ENCODE assay signal across 24 cellular contexts in the genomic region with DNA sequence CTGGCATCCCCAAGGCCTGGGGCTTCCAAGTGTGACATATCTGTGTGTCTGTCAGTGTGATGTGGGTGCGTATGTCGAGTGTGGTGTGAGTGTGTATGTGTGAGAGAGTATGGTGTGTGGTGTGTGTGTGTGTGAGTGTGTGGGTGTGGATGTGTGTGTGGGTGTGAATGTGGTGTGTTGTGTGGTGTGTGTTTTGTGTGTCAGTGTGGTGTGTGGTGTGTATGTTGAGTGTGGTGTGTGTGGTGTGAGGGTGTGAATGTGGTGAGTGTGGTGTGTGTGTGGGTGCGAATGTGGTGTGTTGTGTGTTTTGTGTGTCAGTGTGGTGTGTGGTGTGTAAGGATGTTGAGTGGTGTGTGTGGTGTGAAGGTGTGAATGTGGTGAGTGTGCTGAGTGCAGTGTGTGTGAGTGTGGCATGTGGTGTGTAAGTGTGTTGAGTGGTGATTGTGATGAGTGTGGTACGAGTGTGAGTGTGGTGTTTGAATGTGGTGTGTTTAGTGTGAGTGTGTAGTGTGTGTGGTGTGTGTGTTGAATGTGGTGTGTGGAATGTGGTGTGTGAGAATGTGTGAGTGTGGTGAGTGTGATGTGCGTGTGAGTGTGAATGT.
"Had no signal": no experiment of that assay in that cellular context is flagged by ENCODE, and none has a peak within 500 bp of the region (broad histone marks: within the 10 kb centered on the region; RNA-seq: fewer than 3 reads in every experiment).

No MANE protein-coding gene starts in this region.

- H3K4me2 ChIP-seq: smooth muscle cell had no signal

- H3K27ac ChIP-seq: gastrocnemius medialis, pancreas, prostate gland had no signal

- H3K9me3 ChIP-seq: gastrocnemius medialis, pancreas, prostate gland had no signal

- H3K27me3 ChIP-seq: gastrocnemius medialis, pancreas had no signal

- H3K4me3 ChIP-seq: gastrocnemius medialis, pancreas, prostate gland, smooth muscle cell had no signal

- ATAC-seq: activated CD4-positive, alpha-beta T cell treated with anti-CD3 and anti-CD28 coated beads for 36 hours; activated CD8-positive, alpha-beta memory T cell treated with anti-CD3 and anti-CD28 coated beads, Interleukin-2, amount 10 ng/mL, durations not matched to agents 7 days and 5 days; activated CD8-positive, alpha-beta T cell treated with anti-CD3 and anti-CD28 coated beads, Interleukin-2, amount 10 ng/mL, durations not matched to agents 7 days and 5 days; activated T-cell treated with anti-CD3 and anti-CD28 coated beads, Interleukin-2, amount 50 U/mL, for 72 hours; gastrocnemius medialis; naive thymus-derived CD4-positive, alpha-beta T cell; pancreas; stimulated activated memory B cell treated with anti-CD40 and anti-IgM and Interleukin-4, amounts not matched to agents 10 μg/mL and 1 μg/mL and 100 μg/mL, for 72 hours; stimulated activated naive CD8-positive, alpha-beta T cell treated with anti-CD3 and anti-CD28 coated beads, Interleukin-15, amount 100 ng/mL, for 72 hours had no signal

- FAIRE-seq: colon, pancreas had no signal

- DNase-seq: activated CD4-positive, alpha-beta T cell treated with anti-CD3 and anti-CD28 coated beads for 36 hours; activated CD4-positive, CD25-positive, alpha-beta regulatory T cell; activated CD8-positive, alpha-beta memory T cell treated with anti-CD3 and anti-CD28 coated beads, Interleukin-2, amount 10 ng/mL, durations not matched to agents 7 days and 5 days; activated CD8-positive, alpha-beta T cell treated with anti-CD3 and anti-CD28 coated beads, Interleukin-2, amount 10 ng/mL, durations not matched to agents 7 days and 5 days; activated naive CD4-positive, alpha-beta T cell; activated T-cell treated with anti-CD3 and anti-CD28 coated beads, Interleukin-2, amount 50 U/mL, for 72 hours; effector memory CD4-positive, alpha-beta T cell; gastrocnemius medialis; glutamatergic neuron; islet precursor cell; midbrain; naive thymus-derived CD4-positive, alpha-beta T cell; nucleus accumbens; retina; stimulated activated CD4-positive, alpha-beta T cell treated with anti-CD3 and anti-CD28 coated beads, Interleukin-1b, Interleukin-23, amount 100 ng/mL, for 48 hours; stimulated activated CD4-positive, alpha-beta T cell treated with anti-CD3 and anti-CD28 coated beads, Interleukin-4, amount 100 ng/mL, for 4 hours; stimulated activated CD8-positive, alpha-beta memory T cell treated with anti-CD3 and anti-CD28 coated beads, Interleukin-4, amount 100 ng/mL, for 48 hours; stimulated activated naive CD8-positive, alpha-beta T cell treated with anti-CD3 and anti-CD28 coated beads, Interleukin-15, amount 100 ng/mL, for 72 hours; substantia nigra had no signal

- H3K36me3 ChIP-seq: gastrocnemius medialis, pancreas, prostate gland had no signal

- H3K4me1 ChIP-seq: gastrocnemius medialis, pancreas, prostate gland had no signal
